ENCODE assay signal across 25 cellular contexts in the genomic region with DNA sequence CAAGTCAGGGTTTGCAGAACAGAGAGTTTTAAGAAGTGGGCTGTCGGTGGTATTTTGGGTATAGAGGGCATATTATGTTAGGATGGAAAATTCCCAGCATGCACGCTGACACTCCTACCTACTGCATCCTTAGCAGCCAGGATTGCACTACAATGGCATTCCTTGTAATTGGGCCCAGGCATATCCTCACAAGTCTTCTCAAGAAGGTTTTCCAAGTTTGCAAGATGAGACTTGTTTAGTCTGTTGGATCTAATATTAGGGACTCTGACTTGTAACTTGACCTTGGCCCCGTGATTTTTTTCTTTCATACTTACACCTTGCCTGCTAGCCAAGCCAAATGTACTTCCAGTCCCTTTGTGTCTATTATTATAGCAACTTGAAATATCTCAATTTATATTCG.
DNase-seq lines count a peak whose midpoint lies in the region; ATAC-seq, FAIRE-seq and TF ChIP-seq lines count a peak whose summit lies in the region.
"Had no signal": no experiment of that assay in that cellular context is flagged by ENCODE, and none has a peak within 500 bp of the region (broad histone marks: within the 10 kb centered on the region; RNA-seq: fewer than 3 reads in every experiment).

No MANE protein-coding gene starts in this region.

- CTCF ChIA-PET in MCF 10A (lab: Yijun Ruan, JAX), result no interaction called here

- POLR2A ChIA-PET in MCF 10A (lab: Yijun Ruan, JAX), result no interaction called here

- no CpG with 5 or more reads among the region's 4 CpGs for whole genome bisulfite sequencing in mesendoderm (ENCODE audit: extremely low coverage, insufficient coverage, low lambda C conversion rate)

- no peak overlapping the region for H2BK120ac ChIP-seq in mesendoderm (ENCODE audit: low read depth, low read length)

- H2BK5ac ChIP-seq in mesendoderm (ENCODE audit: low read length), result no peak overlapping the region

- peaks cover 14% of the 10 kb centered on the region for H3K9me3 Mint-ChIP-seq in GM23338
- peaks cover 12% of the 10 kb centered on the region for H3K9me3 Mint-ChIP-seq in MCF 10A (ENCODE audit: unreplicated experiment)

- no peaks in the 10 kb centered on the region for H3K79me1 ChIP-seq in mesendoderm (ENCODE audit: low read length)

- no peaks in the 10 kb centered on the region for H3K79me2 ChIP-seq in GM23338 (replicated peaks; ENCODE audit: insufficient read depth)
- no peaks in the 10 kb centered on the region for H3K79me2 ChIP-seq in mesendoderm (ENCODE audit: control insufficient read depth, insufficient read depth, low read length)

- H2BK15ac ChIP-seq in mesendoderm (replicated peaks; ENCODE audit: low read depth), result no peak overlapping the region

- H3K36me3 ChIP-seq in GM23338 (ENCODE audit: insufficient read depth), result no peaks in the 10 kb centered on the region
- H3K36me3 ChIP-seq in bronchial epithelial cell (ENCODE audit: control insufficient read depth, insufficient read depth, low read length), result no peaks in the 10 kb centered on the region
- H3K36me3 ChIP-seq in mesendoderm (ENCODE audit: control insufficient read depth, insufficient read depth, low read length), result no peaks in the 10 kb centered on the region
- H3K36me3 ChIP-seq: BLaER1 treated with 17β-estradiol and CSF1 and Interleukin-3, amounts not matched to agents 10 nM and 100 nM had no signal

- H3K18ac ChIP-seq in mesendoderm (ENCODE audit: low read length), result peak overlapping the region; percentile 28

- H3F3A ChIP-seq in GM23338 (replicated peaks; ENCODE audit: low read depth), result no peaks in the 10 kb centered on the region

- H3K23ac ChIP-seq in mesendoderm (ENCODE audit: low read length), result no peak overlapping the region

- no peak overlapping the region for H4K8ac ChIP-seq in mesendoderm (ENCODE audit: low read depth, low read length)

- intact Hi-C loops in MCF 10A (cut with micrococcal nuclease), result no loop called here

- no peaks in the 10 kb centered on the region for H3K4me1 ChIP-seq in GM23338 (ENCODE audit: insufficient read depth)
- H3K4me1 ChIP-seq in mesendoderm (ENCODE audit: control insufficient read depth, low read depth, low read length), result no peaks in the 10 kb centered on the region
- H3K4me1 ChIP-seq: A549 had no signal

- no peak overlapping the region for H3K4ac ChIP-seq in mesendoderm (ENCODE audit: low read depth, low read length)

- no peak overlapping the region for H3K9ac ChIP-seq in mesendoderm (ENCODE audit: low read length)
- H3K9ac ChIP-seq: BLaER1 treated with 17β-estradiol and CSF1 and Interleukin-3, amounts not matched to agents 10 nM and 100 nM had no signal

- H3K9me2 ChIP-seq in GM23338 (ENCODE audit: insufficient read depth), result peaks cover 13% of the 10 kb centered on the region; the same call in 1 of the 2 replicates

- ATAC-seq in GM23338, result no peak
- ATAC-seq in GM21526 (IDR thresholded peaks at IDR 0.05; ENCODE audit: low FRiP score, unreplicated experiment), result no peak
- ATAC-seq: A549; CD8-positive, alpha-beta T cell; GM12878 had no signal

- H3K4me1 Mint-ChIP-seq in GM23338, result peaks cover 5% of the 10 kb centered on the region; the same call in 2 of the 3 replicates
- H3K4me1 Mint-ChIP-seq in MCF 10A (ENCODE audit: insufficient read depth, unreplicated experiment), result no peaks in the 10 kb centered on the region
- H3K4me1 Mint-ChIP-seq: B cell had no signal

- H3K27me3 Mint-ChIP-seq in GM23338 (ENCODE audit: insufficient read depth, low read depth, poor library complexity), result no peaks in the 10 kb centered on the region
- no peaks in the 10 kb centered on the region for H3K27me3 Mint-ChIP-seq in MCF 10A (ENCODE audit: insufficient read depth, unreplicated experiment)
- H3K27me3 Mint-ChIP-seq: B cell; CD4-positive, alpha-beta T cell had no signal

- no peak overlapping the region for H3K56ac ChIP-seq in mesendoderm (ENCODE audit: low read length)

- H3K27me3 ChIP-seq in GM23338 (ENCODE audit: insufficient read depth), result no peaks in the 10 kb centered on the region
- no peaks in the 10 kb centered on the region for H3K27me3 ChIP-seq in bronchial epithelial cell (ENCODE audit: control insufficient read depth, insufficient read depth, low read length)
- no peaks in the 10 kb centered on the region for H3K27me3 ChIP-seq in mesendoderm (ENCODE audit: insufficient read depth, low read length, poor library complexity)
- H3K27me3 ChIP-seq: BLaER1 treated with 17β-estradiol and CSF1 and Interleukin-3, amounts not matched to agents 10 nM and 100 nM had no signal

- TF ChIP-seq CTCF in GM23338 (conservative IDR thresholded peaks at IDR 0.05; ENCODE audit: low read depth in 2 of 2) (no peak), MCF 10A (IDR thresholded peaks at IDR 0.05; ENCODE audit: unreplicated experiment) (no peak), bronchial epithelial cell (IDR thresholded peaks at IDR 0.05; ENCODE audit: insufficient read depth, low read length, severe bottlenecking) (no peak)

- H2AK5ac ChIP-seq in mesendoderm (ENCODE audit: low read length), result no peak overlapping the region

- H3K27ac Mint-ChIP-seq in GM23338 (no peak overlapping the region), MCF 10A (ENCODE audit: low read depth, unreplicated experiment) (no peak overlapping the region)
- H3K27ac Mint-ChIP-seq: B cell; CD4-positive, alpha-beta T cell; CD8-positive, alpha-beta T cell had no signal

- no peak for FAIRE-seq in bronchial epithelial cell (lab: Jason Lieb, UNC)
- FAIRE-seq: A549, GM12878, GM12892, GM18507 had no signal

- H3K4me3 ChIP-seq in GM23338 (no peak overlapping the region), bronchial epithelial cell (ENCODE audit: low read depth, low read length) (no peak overlapping the region), mesendoderm (ENCODE audit: low read length) (no peak overlapping the region)
- H3K4me3 ChIP-seq: A549; BLaER1 treated with 17β-estradiol and CSF1 and Interleukin-3, amounts not matched to agents 10 nM and 100 nM; GM12878 had no signal

- no TSS peak for BruUV-seq in MCF 10A (replicated peaks; lab: Mats Ljungman, UMichigan)

- H4K20me1 ChIP-seq in GM23338 (replicated peaks; ENCODE audit: insufficient read depth), result no peaks in the 10 kb centered on the region
- H4K20me1 ChIP-seq: BLaER1 treated with 17β-estradiol and CSF1 and Interleukin-3, amounts not matched to agents 10 nM and 100 nM had no signal

- H3K27ac ChIP-seq in GM23338 (ENCODE audit: low read depth) (no peak overlapping the region), mesendoderm (ENCODE audit: low read depth, low read length) (no peak overlapping the region)
- H3K27ac ChIP-seq: 22Rv1; A549; BLaER1 treated with 17β-estradiol and CSF1 and Interleukin-3, amounts not matched to agents 10 nM and 100 nM; C4-2B had no signal

- H2AFZ ChIP-seq in GM23338, result no peak overlapping the region

- DNase-seq in GM23338 (ENCODE audit: low spot score) (no peak), MCF 10A (ENCODE audit: unreplicated experiment) (peak; percentile 33), bronchial epithelial cell (ENCODE audit: low read depth) (peak; percentile 45), mesendoderm (no peak), activated gamma-delta T cell (lab: John Stamatoyannopoulos, UW) (no peak)
- no peak for DNase-seq in activated CD4-positive, alpha-beta T cell treated with anti-CD3 and anti-CD28 coated beads, Interleukin-2, amount 50 U/mL, for 48 hours
- DNase-seq: AML-193; CD4-positive, alpha-beta T cell; CD8-positive, alpha-beta T cell; DMS 273 treated with DMSO at 0.1 percent for 48 hours; DMS153; DMS53; DMS79; DND-41; EL; GDM1 had no signal

- H3K4me3 Mint-ChIP-seq in GM23338 (no peak overlapping the region), MCF 10A (ENCODE audit: unreplicated experiment) (no peak overlapping the region)
- H3K4me3 Mint-ChIP-seq: B cell; CD4-positive, alpha-beta T cell; CD8-positive, alpha-beta T cell had no signal

- H4K5ac ChIP-seq in mesendoderm (ENCODE audit: low read length), result no peak overlapping the region

- peaks cover 5% of the 10 kb centered on the region; the same call in 2 of the 3 replicates for H3K36me3 Mint-ChIP-seq in GM23338 (ENCODE audit: low read depth)
- no peaks in the 10 kb centered on the region for H3K36me3 Mint-ChIP-seq in MCF 10A (ENCODE audit: insufficient read depth, unreplicated experiment)
- H3K36me3 Mint-ChIP-seq: CD8-positive, alpha-beta T cell had no signal

- H3K4me2 ChIP-seq in GM23338, result 0 out of 2 replicates have a peak overlapping the region, but pooled peaks have one; percentile 15
- no peak overlapping the region for H3K4me2 ChIP-seq in mesendoderm (ENCODE audit: low read length)
- H3K4me2 ChIP-seq: A549; BLaER1 treated with 17β-estradiol and CSF1 and Interleukin-3, amounts not matched to agents 10 nM and 100 nM had no signal

TF ChIP-seq in GM23338, 12 proteins besides CTCF, POLR2A, EP300 and RAD21 (continues in another document):
- TF ChIP-seq ZNF114 (CRISPR knock-in tag; IDR thresholded peaks at IDR 0.05), result no peak
- no peak for TF ChIP-seq EZH2 (IDR thresholded peaks at IDR 0.05; ENCODE audit: low read depth, unreplicated experiment)
- TF ChIP-seq POLR2AphosphoS5 (IDR thresholded peaks at IDR 0.05; ENCODE audit: low read depth), result no peak
- no peak for TF ChIP-seq JUNB (IDR thresholded peaks at IDR 0.05; ENCODE audit: unreplicated experiment)
- no peak for TF ChIP-seq CREB1 (CRISPR knock-in tag; IDR thresholded peaks at IDR 0.05; ENCODE audit: low read depth)
- TF ChIP-seq, protein P1, sequence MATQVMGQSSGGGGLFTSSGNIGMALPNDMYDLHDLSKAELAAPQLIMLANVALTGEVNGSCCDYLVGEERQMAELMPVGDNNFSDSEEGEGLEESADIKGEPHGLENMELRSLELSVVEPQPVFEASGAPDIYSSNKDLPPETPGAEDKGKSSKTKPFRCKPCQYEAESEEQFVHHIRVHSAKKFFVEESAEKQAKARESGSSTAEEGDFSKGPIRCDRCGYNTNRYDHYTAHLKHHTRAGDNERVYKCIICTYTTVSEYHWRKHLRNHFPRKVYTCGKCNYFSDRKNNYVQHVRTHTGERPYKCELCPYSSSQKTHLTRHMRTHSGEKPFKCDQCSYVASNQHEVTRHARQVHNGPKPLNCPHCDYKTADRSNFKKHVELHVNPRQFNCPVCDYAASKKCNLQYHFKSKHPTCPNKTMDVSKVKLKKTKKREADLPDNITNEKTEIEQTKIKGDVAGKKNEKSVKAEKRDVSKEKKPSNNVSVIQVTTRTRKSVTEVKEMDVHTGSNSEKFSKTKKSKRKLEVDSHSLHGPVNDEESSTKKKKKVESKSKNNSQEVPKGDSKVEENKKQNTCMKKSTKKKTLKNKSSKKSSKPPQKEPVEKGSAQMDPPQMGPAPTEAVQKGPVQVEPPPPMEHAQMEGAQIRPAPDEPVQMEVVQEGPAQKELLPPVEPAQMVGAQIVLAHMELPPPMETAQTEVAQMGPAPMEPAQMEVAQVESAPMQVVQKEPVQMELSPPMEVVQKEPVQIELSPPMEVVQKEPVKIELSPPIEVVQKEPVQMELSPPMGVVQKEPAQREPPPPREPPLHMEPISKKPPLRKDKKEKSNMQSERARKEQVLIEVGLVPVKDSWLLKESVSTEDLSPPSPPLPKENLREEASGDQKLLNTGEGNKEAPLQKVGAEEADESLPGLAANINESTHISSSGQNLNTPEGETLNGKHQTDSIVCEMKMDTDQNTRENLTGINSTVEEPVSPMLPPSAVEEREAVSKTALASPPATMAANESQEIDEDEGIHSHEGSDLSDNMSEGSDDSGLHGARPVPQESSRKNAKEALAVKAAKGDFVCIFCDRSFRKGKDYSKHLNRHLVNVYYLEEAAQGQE (IDR thresholded peaks at IDR 0.05; ENCODE audit: unreplicated experiment), result no peak

Comparison
In these comparisons a context has a peak if more than half of its experiments do, and no peak if none do; other contexts are left out.
1. DNase-seq: peak in MCF 10A (single experiment) and bronchial epithelial cell (single experiment); none in GM23338 (single experiment), mesendoderm (single experiment), activated gamma-delta T cell (single experiment) and activated CD4-positive, alpha-beta T cell treated with anti-CD3 and anti-CD28 coated beads, Interleukin-2, amount 50 U/mL, for 48 hours (0 of 2).